ENCODE assay signal across 8 cellular contexts in the genomic region with DNA sequence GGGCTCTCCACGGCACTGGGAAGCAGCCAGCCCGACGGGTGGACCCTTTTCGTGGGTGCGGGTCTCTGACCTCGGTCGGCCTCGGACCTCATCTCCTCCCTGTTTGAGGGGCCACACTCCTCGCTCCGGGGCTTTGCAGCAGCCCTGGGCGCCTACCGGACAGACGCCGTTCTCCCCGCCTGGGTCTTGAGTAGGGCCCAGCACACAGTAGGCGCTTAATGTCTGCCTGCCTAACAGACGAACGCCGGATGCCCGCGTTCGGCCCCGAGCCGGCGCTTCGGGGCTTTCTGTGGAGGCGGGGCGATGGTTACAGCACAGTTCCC. TPM values are rescaled to one million over a fixed set of nuclear protein-coding genes. Genes with fewer than 3 reads are reported as not detected.
DNase-seq lines count a peak whose midpoint lies in the region; ATAC-seq and TF ChIP-seq lines count a peak whose summit lies in the region.

No MANE protein-coding gene starts in this region.

- peak overlapping the region; percentile 70 to 86 for H3K4me3 ChIP-seq in DND-41 (ENCODE audit: low read depth in 1 of 2, low read length in 2 of 2)
- H3K4me3 ChIP-seq in body of pancreas = peak overlapping the region; percentile 55 to 81

- H3K27me3 Mint-ChIP-seq in memory B cell = no peaks in the 10 kb centered on the region

- no peaks in the 10 kb centered on the region for H3K27me3 ChIP-seq in DND-41 (ENCODE audit: insufficient read depth, low read length, poor library complexity)
- no peaks in the 10 kb centered on the region for H3K27me3 ChIP-seq in body of pancreas

- 0 to 1% methylated on average over 22 to 27 of the region's 28 CpGs for WGBS in body of pancreas, 2 donors

- H3K36me3 Mint-ChIP-seq in memory B cell = no peaks in the 10 kb centered on the region

- no peaks in the 10 kb centered on the region for H3K9me3 ChIP-seq in DND-41 (ENCODE audit: insufficient read depth, low read length, severe bottlenecking)
- H3K9me3 ChIP-seq in body of pancreas = no peaks in the 10 kb centered on the region

- peak overlapping the region; percentile 93 for H3K27ac Mint-ChIP-seq in memory B cell

- peaks cover 20% of the 10 kb centered on the region for H4K20me1 ChIP-seq in DND-41 (ENCODE audit: insufficient read depth, low read length)

- peaks cover 37% of the 10 kb centered on the region for H3K4me1 ChIP-seq in DND-41 (ENCODE audit: insufficient read depth, low read length)
- H3K4me1 ChIP-seq in body of pancreas = peaks cover 38% of the 10 kb centered on the region

- TF ChIP-seq POLR2A in body of pancreas (IDR thresholded peaks at IDR 0.05) = no peak

- H3K27ac ChIP-seq in DND-41 (ENCODE audit: low read length) (peak overlapping the region; percentile 82), body of pancreas (peak overlapping the region; percentile 35 to 94 (median 78))

- DNase-seq in DND-41 (no peak), body of pancreas (peak in 1 of 4 donors; percentile 27), memory B cell (ENCODE audit: low spot score in 2 of 2) (no peak), GM20000 (ENCODE audit: low spot score) (no peak), NCI-H2107 (lab: John Stamatoyannopoulos, UW) (no peak), H4 (ENCODE audit: low spot score) (no peak)

- H3K4me1 Mint-ChIP-seq in memory B cell = peaks cover 23% of the 10 kb centered on the region

- H3K9ac ChIP-seq in DND-41 (ENCODE audit: low read depth, low read length) = peak overlapping the region; percentile 98

- H3K4me2 ChIP-seq in DND-41 (ENCODE audit: insufficient read depth, low read length) = peak overlapping the region; percentile 63

- H3K79me2 ChIP-seq in DND-41 (ENCODE audit: insufficient read depth, low read length) = peaks cover 50% of the 10 kb centered on the region

- H3K9me3 Mint-ChIP-seq in memory B cell = no peaks in the 10 kb centered on the region

- peak; percentile 4; the same call in 2 of the 3 replicates for ATAC-seq in DND-41 (ENCODE audit: insufficient read depth, low read depth)
- peak; percentile 17 for ATAC-seq in HG03139 (IDR thresholded peaks at IDR 0.05; ENCODE audit: unreplicated experiment)
- ATAC-seq in body of pancreas = no peak
- peak; percentile 18 for ATAC-seq in memory B cell (ENCODE audit: low read depth)
- no peak for ATAC-seq in GM19463 (IDR thresholded peaks at IDR 0.05; ENCODE audit: unreplicated experiment)

- peak overlapping the region; percentile 96 for H3K4me3 Mint-ChIP-seq in memory B cell

- intact Hi-C loops in body of pancreas (cut with DNase I) = loop anchor here (10.0 kb wide), 1 partner anchor 305 kb away; the partner anchor contains the start of gene SURF6

- peaks cover 19% of the 10 kb centered on the region for H3K36me3 ChIP-seq in DND-41 (ENCODE audit: insufficient read depth, low read length)
- no peaks in the 10 kb centered on the region for H3K36me3 ChIP-seq in body of pancreas (replicated peaks in 1 of 2; ENCODE audit: insufficient read depth in 1 of 2, low read depth in 2 of 2)

- peak overlapping the region; percentile 81 for H2AFZ ChIP-seq in DND-41 (ENCODE audit: low read depth, low read length)

- no peak for TF ChIP-seq CTCF in DND-41 (IDR thresholded peaks at IDR 0.05; ENCODE audit: borderline replicate concordance, extremely low read depth, low read length, poor library complexity, severe bottlenecking)
- TF ChIP-seq CTCF in body of pancreas (IDR thresholded peaks at IDR 0.05) = no peak
- no peak for TF ChIP-seq CTCF in GM20000 (IDR thresholded peaks at IDR 0.05; ENCODE audit: extremely low read depth, missing control alignments)

RNA-seq across cellular contexts. Expression of gene GTF3C5, which starts 0.8 kb away (rescaled TPM):
- total RNA-seq in body of pancreas = 10 to 100 TPM; 43.1 to 57.7 TPM
- total RNA-seq in H4 (2014; rRNA removed; shearing (Covaris generic)) = 52.5 and 54.6 TPM in 2 replicates

RNA-seq across cellular contexts. Expression of gene CEL, which starts 31.8 kb away (rescaled TPM):
- 1,000 to 10,000 TPM; 8,438 to 9,209 TPM for total RNA-seq in body of pancreas
- 0.06 and 0.14 TPM in 2 replicates for total RNA-seq in H4 (2014; rRNA removed; shearing (Covaris generic))

RNA-seq across cellular contexts. Expression of gene GFI1B, which starts 51.5 kb away (rescaled TPM):
- total RNA-seq in body of pancreas = not detected
- 0.10 TPM in 1 of 2 replicates, not detected in the other for total RNA-seq in H4 (2014; rRNA removed; shearing (Covaris generic))

Comparison
In these comparisons a context has a peak if more than half of its experiments do, and no peak if none do; other contexts are left out.
1. ATAC-seq: peak in DND-41 (single experiment), HG03139 (single experiment) and memory B cell (single experiment); none in body of pancreas (single experiment) and GM19463 (single experiment).
2. RNA of gene CEL, which starts 31.8 kb away (total RNA-seq): 8,438 to 9,209 TPM in body of pancreas; 0.06 to 0.14 TPM in H4; every median in the first group is over 1,000 times any median in the second.